Comparison of ENCODE assay signal across 11 cellular contexts in the genomic region with DNA sequence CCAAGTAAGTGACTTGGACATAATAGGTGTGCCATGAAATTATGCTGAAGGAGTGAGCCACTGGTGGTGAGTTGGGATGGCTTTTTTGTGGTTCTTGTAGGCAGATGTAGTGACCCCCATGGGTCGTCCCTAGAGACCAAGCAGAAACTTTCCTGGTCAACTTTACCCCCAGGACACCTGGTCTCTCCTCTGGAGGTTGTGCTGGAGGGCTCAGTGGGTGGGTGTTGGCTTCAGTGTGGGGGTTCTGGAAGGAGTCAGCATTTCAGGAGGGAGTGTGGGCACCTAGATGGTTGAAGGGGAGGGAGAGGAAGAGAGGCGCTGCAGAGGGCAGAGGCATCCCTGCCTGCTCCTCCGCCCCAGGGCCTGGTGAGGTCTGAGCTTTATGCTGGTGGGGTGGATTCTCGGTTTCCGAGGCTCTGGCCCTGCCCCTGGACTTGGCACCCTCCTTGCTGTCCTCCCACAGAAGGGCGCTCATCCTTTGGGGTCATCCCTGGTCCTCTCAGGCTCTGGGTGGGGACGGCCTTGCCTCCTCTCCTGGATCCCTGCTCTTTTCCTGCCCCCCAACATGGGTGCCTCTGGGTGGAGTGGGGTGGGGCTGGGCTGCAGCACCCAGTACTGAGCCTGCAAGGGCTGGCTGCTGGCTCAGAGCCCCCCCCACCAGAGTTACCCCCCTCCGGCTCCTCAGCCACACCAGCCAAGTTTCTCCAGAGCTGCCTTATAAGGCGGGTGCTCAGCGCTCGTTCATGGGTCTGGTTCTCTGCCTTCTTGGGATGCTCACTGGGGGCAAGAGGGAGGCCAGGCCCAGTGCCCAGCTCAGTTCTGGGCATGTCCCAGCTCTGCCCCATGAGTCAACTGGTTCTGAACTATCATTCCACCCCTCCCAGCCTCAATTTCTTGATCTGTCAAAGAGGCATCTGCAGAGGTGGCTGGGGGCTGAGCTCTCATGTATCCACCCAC.
DNase-seq lines count a peak whose midpoint lies in the region; ATAC-seq, FAIRE-seq and TF ChIP-seq lines count a peak whose summit lies in the region.
"Had no signal": no experiment of that assay in that cellular context is flagged by ENCODE, and none has a peak within 500 bp of the region (broad histone marks: within the 10 kb centered on the region; RNA-seq: fewer than 3 reads in every experiment).

No MANE protein-coding gene starts in this region.

- intact Hi-C loops in transverse colon (cut with DNase I; ENCODE audit: low total_unique reads) = no loop called here

- no peak for DNase-seq in activated naive CD4-positive, alpha-beta T cell treated with anti-CD3 and anti-CD28 coated beads, Interleukin-2, amount 10 ng/mL, durations not matched to agents 7 days and 5 days
- DNase-seq in activated naive CD4-positive, alpha-beta T cell treated with Interleukin-2 at 50 U/mL for 16 hours = no peak
- peak; percentile 33 for DNase-seq in transverse colon
- DNase-seq in GM12892 (ENCODE audit: insufficient read length) = no peak
- DNase-seq in D341Med (ENCODE audit: low spot score) = no peak
- DNase-seq: SHP77 treated with DMSO at 0.1 percent for 48 hours; stimulated activated CD4-positive, alpha-beta T cell treated with anti-CD3 and anti-CD28 coated beads, Interleukin-1b, Interleukin-23, amount 100 ng/mL, for 48 hours had no signal

- H3K9me3 ChIP-seq in mucosa of stomach (ENCODE audit: control insufficient read depth, low read length) = no peaks in the 10 kb centered on the region
- H3K9me3 ChIP-seq in transverse colon = no peaks in the 10 kb centered on the region

- H3K9me3 Mint-ChIP-seq in activated naive CD4-positive, alpha-beta T cell treated with anti-CD3 and anti-CD28 coated beads, Interleukin-2, amount 10 ng/mL, durations not matched to agents 7 days and 5 days = no peaks in the 10 kb centered on the region
- H3K9me3 Mint-ChIP-seq in brain = peaks cover 0 to 3% (median 0%) of the 10 kb centered on the region in 5 experiments

- no peak for FAIRE-seq in GM12892 (lab: Jason Lieb, UNC)

- TF ChIP-seq CTCF in brain (conservative IDR thresholded peaks at IDR 0.05) = no peak
- TF ChIP-seq CTCF in transverse colon (IDR thresholded peaks at IDR 0.05) = no peak

- 88% methylated on average over 7 of the region's 11 CpGs; no CpG with 5 or more reads in 1 of the 2 donors for WGBS in transverse colon (ENCODE audit: low coverage in 1 of 2), 2 donors

- peaks cover 98% of the 10 kb centered on the region for H3K4me1 Mint-ChIP-seq in activated naive CD4-positive, alpha-beta T cell treated with anti-CD3 and anti-CD28 coated beads, Interleukin-2, amount 10 ng/mL, durations not matched to agents 7 days and 5 days
- peaks cover 55% of the 10 kb centered on the region for H3K4me1 Mint-ChIP-seq in brain

- in situ Hi-C loops in transverse colon (cut with MboI; ENCODE audit: low pct_ligation_motif_present in 1 of 4, low pct_unique_long_range_greater_than_20kb in 1 of 4, low sequenced_read_pairs in 3 of 4) = no loop called here

- H3K36me3 ChIP-seq in mucosa of stomach (ENCODE audit: control insufficient read depth, insufficient read depth, low read length) (peaks cover 8% of the 10 kb centered on the region), transverse colon (peaks cover 0 to 3% (median 0%) of the 10 kb centered on the region in 4 donors)

- H3K27me3 ChIP-seq in mucosa of stomach (ENCODE audit: control insufficient read depth, insufficient read depth, low read length) = no peaks in the 10 kb centered on the region
- H3K27me3 ChIP-seq in transverse colon = no peaks in the 10 kb centered on the region

- H3K4me3 Mint-ChIP-seq in activated naive CD4-positive, alpha-beta T cell treated with anti-CD3 and anti-CD28 coated beads, Interleukin-2, amount 10 ng/mL, durations not matched to agents 7 days and 5 days = peak overlapping the region; percentile 35
- H3K4me3 Mint-ChIP-seq in brain = no peak overlapping the region

- H3K27me3 Mint-ChIP-seq in activated naive CD4-positive, alpha-beta T cell treated with anti-CD3 and anti-CD28 coated beads, Interleukin-2, amount 10 ng/mL, durations not matched to agents 7 days and 5 days = no peaks in the 10 kb centered on the region
- no peaks in the 10 kb centered on the region for H3K27me3 Mint-ChIP-seq in brain

- H3K36me3 Mint-ChIP-seq in activated naive CD4-positive, alpha-beta T cell treated with anti-CD3 and anti-CD28 coated beads, Interleukin-2, amount 10 ng/mL, durations not matched to agents 7 days and 5 days = peaks cover 76% of the 10 kb centered on the region
- H3K36me3 Mint-ChIP-seq in brain = peaks cover 25% of the 10 kb centered on the region

- peaks cover 61% of the 10 kb centered on the region for H3K4me1 ChIP-seq in mucosa of stomach (ENCODE audit: control insufficient read depth, insufficient read depth, low read length)
- H3K4me1 ChIP-seq in transverse colon = peaks cover 63 to 81% (median 75%) of the 10 kb centered on the region in 4 donors

- H3K9ac ChIP-seq in mucosa of stomach (ENCODE audit: low read length) = peak overlapping the region; percentile 29

- H3K27ac Mint-ChIP-seq in activated naive CD4-positive, alpha-beta T cell treated with anti-CD3 and anti-CD28 coated beads, Interleukin-2, amount 10 ng/mL, durations not matched to agents 7 days and 5 days = peak overlapping the region; percentile 83
- peak overlapping the region in 4 of 5 experiments; percentile 17 to 84 (median 74) for H3K27ac Mint-ChIP-seq in brain

- TF ChIP-seq POLR2A in transverse colon (IDR thresholded peaks at IDR 0.05) = no peak
- TF ChIP-seq POLR2A in GM12892 (IDR thresholded peaks at IDR 0.05; ENCODE audit: low read depth, low read length) = no peak

- no peak overlapping the region for H3K4me3 ChIP-seq in mucosa of stomach (ENCODE audit: low read length)
- no peak overlapping the region for H3K4me3 ChIP-seq in transverse colon

- CTCF ChIA-PET in activated naive CD4-positive, alpha-beta T cell treated with anti-CD3 and anti-CD28 coated beads, Interleukin-2, amount 10 ng/mL, durations not matched to agents 7 days and 5 days (lab: Charles Lee) = interaction anchor here (3.5 kb wide), 1 partner anchor 23 kb away, joined by 14 read pairs; no protein-coding TSS in a partner anchor

- ATAC-seq in HG03520 (IDR thresholded peaks at IDR 0.05; ENCODE audit: unreplicated experiment) = no peak
- ATAC-seq: left lobe of liver had no signal

- no peak for TF ChIP-seq EP300 in transverse colon (IDR thresholded peaks at IDR 0.05; ENCODE audit: low read depth)

- H3K27ac ChIP-seq in transverse colon = peak overlapping the region; percentile 81 to 94 (median 91)
